In the genomic region with DNA sequence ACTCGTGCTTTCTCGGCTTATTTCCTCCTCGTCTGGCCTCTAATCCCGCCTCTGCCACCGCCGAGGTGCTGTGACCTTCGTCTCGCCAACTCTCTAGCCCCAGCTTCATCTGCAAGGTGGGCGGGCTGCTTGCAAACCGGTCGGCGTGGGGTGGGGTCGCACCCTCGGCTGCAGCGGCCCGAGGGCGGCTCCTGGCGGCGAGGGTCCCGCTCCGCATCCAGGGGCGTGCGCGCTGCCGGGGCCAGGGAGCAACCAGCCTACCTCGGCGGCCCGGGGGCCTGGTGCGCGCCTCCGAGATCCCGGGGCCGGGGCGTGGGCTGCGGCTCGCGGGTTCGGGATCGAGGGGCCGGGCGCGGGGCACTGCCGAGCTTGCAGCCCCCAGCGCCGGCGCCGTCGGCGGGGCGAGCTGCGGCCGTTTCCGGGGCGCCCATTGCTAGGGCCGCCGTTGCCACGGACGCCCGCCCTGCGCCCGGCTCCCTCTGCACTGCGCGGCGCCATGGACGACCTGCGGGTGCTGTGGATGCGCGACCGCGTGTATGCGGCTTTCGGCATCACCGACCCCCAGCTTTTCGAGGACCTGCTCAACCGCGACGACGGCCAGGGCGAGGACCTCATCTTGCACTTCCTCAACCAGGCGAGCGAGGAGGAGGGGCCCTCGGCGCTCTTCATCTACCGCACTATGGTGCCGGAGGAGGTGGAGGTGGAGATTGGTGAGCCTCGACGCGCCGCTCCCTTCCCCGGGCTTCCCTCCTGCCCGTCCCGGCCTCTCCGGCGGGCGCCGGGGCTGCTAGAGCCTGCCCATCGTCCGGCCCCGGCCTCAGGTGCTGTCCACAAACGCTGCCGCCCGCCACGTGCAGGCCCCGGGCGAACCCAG, we compare ENCODE assay signal across 8 cellular contexts. TPM values are rescaled to one million over a fixed set of nuclear protein-coding genes. Genes with fewer than 3 reads are reported as not detected.
DNase-seq lines count a peak whose midpoint lies in the region; ATAC-seq, FAIRE-seq and TF ChIP-seq lines count a peak whose summit lies in the region.

A gene with protein sequence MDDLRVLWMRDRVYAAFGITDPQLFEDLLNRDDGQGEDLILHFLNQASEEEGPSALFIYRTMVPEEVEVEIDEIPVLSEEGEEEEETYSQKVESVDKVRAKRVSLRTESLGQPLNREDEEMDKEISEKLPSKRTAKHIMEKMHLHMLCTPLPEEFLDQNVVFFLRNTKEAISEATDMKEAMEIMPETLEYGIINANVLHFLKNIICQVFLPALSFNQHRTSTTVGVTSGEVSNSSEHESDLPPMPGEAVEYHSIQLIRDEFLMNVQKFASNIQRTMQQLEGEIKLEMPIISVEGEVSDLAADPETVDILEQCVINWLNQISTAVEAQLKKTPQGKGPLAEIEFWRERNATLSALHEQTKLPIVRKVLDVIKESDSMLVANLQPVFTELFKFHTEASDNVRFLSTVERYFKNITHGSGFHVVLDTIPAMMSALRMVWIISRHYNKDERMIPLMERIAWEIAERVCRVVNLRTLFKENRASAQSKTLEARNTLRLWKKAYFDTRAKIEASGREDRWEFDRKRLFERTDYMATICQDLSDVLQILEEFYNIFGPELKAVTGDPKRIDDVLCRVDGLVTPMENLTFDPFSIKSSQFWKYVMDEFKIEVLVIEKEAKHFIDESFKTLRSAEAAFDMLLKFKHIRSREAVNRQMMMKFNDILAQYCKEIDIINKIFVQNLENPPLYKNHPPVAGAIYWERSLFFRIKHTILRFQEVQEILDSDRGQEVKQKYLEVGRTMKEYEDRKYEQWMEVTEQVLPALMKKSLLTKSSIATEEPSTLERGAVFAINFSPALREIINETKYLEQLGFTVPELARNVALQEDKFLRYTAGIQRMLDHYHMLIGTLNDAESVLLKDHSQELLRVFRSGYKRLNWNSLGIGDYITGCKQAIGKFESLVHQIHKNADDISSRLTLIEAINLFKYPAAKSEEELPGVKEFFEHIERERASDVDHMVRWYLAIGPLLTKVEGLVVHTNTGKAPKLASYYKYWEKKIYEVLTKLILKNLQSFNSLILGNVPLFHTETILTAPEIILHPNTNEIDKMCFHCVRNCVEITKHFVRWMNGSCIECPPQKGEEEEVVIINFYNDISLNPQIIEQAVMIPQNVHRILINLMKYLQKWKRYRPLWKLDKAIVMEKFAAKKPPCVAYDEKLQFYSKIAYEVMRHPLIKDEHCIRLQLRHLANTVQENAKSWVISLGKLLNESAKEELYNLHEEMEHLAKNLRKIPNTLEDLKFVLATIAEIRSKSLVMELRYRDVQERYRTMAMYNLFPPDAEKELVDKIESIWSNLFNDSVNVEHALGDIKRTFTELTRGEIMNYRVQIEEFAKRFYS (N-terminal part only) (plus strand): TSS at position 461 of the 874 bp plus-strand sequence. CDS start 36 bp downstream, at position 497.

- peak; percentile 37 for DNase-seq in AG08395 (ENCODE audit: low spot score)
- DNase-seq in ecto neural progenitor cell (ENCODE audit: low spot score) = peak; percentile 94
- no peak for DNase-seq in H54 (ENCODE audit: insufficient read length, low spot score)

- H3K4me1 ChIP-seq in mononuclear cell (ENCODE audit: insufficient read depth, low read length) = peaks cover 13% of the 10 kb centered on the region

- peak; percentile 78 for ATAC-seq in GM18868 (IDR thresholded peaks at IDR 0.05; ENCODE audit: unreplicated experiment)
- peak; percentile 48 for ATAC-seq in HG03457 (IDR thresholded peaks at IDR 0.05; ENCODE audit: unreplicated experiment)
- peak; percentile 71 to 75 for ATAC-seq in activated CD4-positive, CD25-positive, alpha-beta regulatory T cell treated with anti-CD3 and anti-CD28 coated beads, Interleukin-2, amount 50 U/mL, for 24 hours

- H3K27ac ChIP-seq in temporal lobe (ENCODE audit: low read depth, low read length) = no peak within 1 kb of the TSS

- FAIRE-seq in H54 (lab: Jason Lieb, UNC) = no peak

- TF ChIP-seq POLR2A in H54 (IDR thresholded peaks at IDR 0.05; ENCODE audit: low read depth, low read length) = no peak

- no peaks in the 10 kb centered on the region for H3K27me3 ChIP-seq in mononuclear cell (ENCODE audit: insufficient read depth, low read length)

- H3K4me3 ChIP-seq in mononuclear cell (ENCODE audit: low read length) = peak within 1 kb of the TSS; percentile 47

- no peaks in the 10 kb centered on the region for H3K9me3 ChIP-seq in mononuclear cell (ENCODE audit: low read depth, low read length)

RNA-seq across cellular contexts. Expression of the gene that starts here (rescaled TPM):
- total RNA-seq in mononuclear cell (0.21 TPM), temporal lobe (23.8 TPM)

Comparison
In these comparisons a context has a peak if more than half of its experiments do, and no peak if none do; other contexts are left out.
1. RNA of the gene that starts here (total RNA-seq): 23.8 TPM in temporal lobe (single experiment); 0.21 TPM in mononuclear cell (single experiment); every median in the first group is over 10 times any median in the second.
2. Peak in every context shown above with its lines, with median percentiles within 50 percentile points of each other: ATAC-seq.